ENCODE assay signal across 10 cellular contexts in genomic region chr11:47998733-47999359, GRCh38. TPM values are rescaled to one million over a fixed set of nuclear protein-coding genes. Genes with fewer than 3 reads are reported as not detected.
DNase-seq lines count a peak whose midpoint lies in the region; ATAC-seq and TF ChIP-seq lines count a peak whose summit lies in the region.
"Had no signal": no experiment of that assay in that cellular context is flagged by ENCODE, and none has a peak within 500 bp of the region (broad histone marks: within the 10 kb centered on the region; RNA-seq: fewer than 3 reads in every experiment).

No MANE protein-coding gene starts in this region.

- peaks cover 4% of the 10 kb centered on the region for H3K36me3 ChIP-seq in MG63
- H3K36me3 ChIP-seq in SJCRH30, result no peaks in the 10 kb centered on the region

- H3K4me1 ChIP-seq in SJCRH30, result no peaks in the 10 kb centered on the region

- DNase-seq in stimulated activated naive CD8-positive, alpha-beta T cell treated with anti-CD3 and anti-CD28 coated beads, Interleukin-15, amount 100 ng/mL, for 72 hours, result no peak
- no peak for DNase-seq in activated CD8-positive, alpha-beta T cell treated with anti-CD3 and anti-CD28 coated beads for 36 hours
- DNase-seq in left lobe of liver (ENCODE audit: low spot score) (peak; percentile 86), MG63 (no peak), NCI-H2107 (lab: John Stamatoyannopoulos, UW) (no peak), SJCRH30 (no peak)
- DNase-seq: aorta, left cardiac atrium had no signal

- peaks cover 76% of the 10 kb centered on the region for H3K4me1 Mint-ChIP-seq in stimulated activated naive CD8-positive, alpha-beta T cell treated with anti-CD3 and anti-CD28 coated beads, Interleukin-15, Interleukin-2, amounts not matched to agents 100 ng/mL and 50 ng/mL, for 24 hours (ENCODE audit: low read depth)
- H3K4me1 Mint-ChIP-seq in stimulated activated naive CD8-positive, alpha-beta T cell treated with anti-CD3 and anti-CD28 coated beads, Interleukin-15, amount 100 ng/mL, for 72 hours, result peaks cover 65% of the 10 kb centered on the region
- peaks cover 59% of the 10 kb centered on the region for H3K4me1 Mint-ChIP-seq in activated CD8-positive, alpha-beta T cell treated with anti-CD3 and anti-CD28 coated beads for 36 hours (ENCODE audit: low read depth)

- no peak for TF ChIP-seq CTCF in activated CD8-positive, alpha-beta T cell treated with anti-CD3 and anti-CD28 coated beads for 36 hours (IDR thresholded peaks at IDR 0.05)

- CTCF ChIA-PET in activated CD8-positive, alpha-beta T cell treated with anti-CD3 and anti-CD28 coated beads for 36 hours (lab: Charles Lee), result interaction anchor here (1.1 to 2.9 kb wide), 6 partner anchors 10 to 109 kb away, joined by 3 to 7 read pairs (median 4); no protein-coding TSS in a partner anchor

- H3K27me3 ChIP-seq in MG63 (no peaks in the 10 kb centered on the region), SJCRH30 (0 out of 2 replicates have a peak, but pooled peaks cover 4% of the 10 kb centered on the region)

- H3K4me3 ChIP-seq in MG63 (no peak overlapping the region), SJCRH30 (no peak overlapping the region)

- no peak for ATAC-seq in stimulated activated naive CD8-positive, alpha-beta T cell treated with anti-CD3 and anti-CD28 coated beads, Interleukin-15, amount 100 ng/mL, for 72 hours
- ATAC-seq in activated CD8-positive, alpha-beta T cell treated with anti-CD3 and anti-CD28 coated beads for 36 hours, result no peak
- ATAC-seq in left lobe of liver (peak; percentile 69), HG03460 (IDR thresholded peaks at IDR 0.05; ENCODE audit: unreplicated experiment) (no peak)
- ATAC-seq: left cardiac atrium had no signal

- no peaks in the 10 kb centered on the region for H3K9me3 ChIP-seq in MG63
- no peaks in the 10 kb centered on the region for H3K9me3 ChIP-seq in SJCRH30 (replicated peaks)

- H3K27ac Mint-ChIP-seq in stimulated activated naive CD8-positive, alpha-beta T cell treated with anti-CD3 and anti-CD28 coated beads, Interleukin-15, Interleukin-2, amounts not matched to agents 100 ng/mL and 50 ng/mL, for 24 hours, result peak overlapping the region; percentile 64
- peak overlapping the region in 1 of 2 donors; percentile 6 for H3K27ac Mint-ChIP-seq in stimulated activated naive CD8-positive, alpha-beta T cell treated with anti-CD3 and anti-CD28 coated beads, Interleukin-15, amount 100 ng/mL, for 72 hours
- peak overlapping the region; percentile 99 for H3K27ac Mint-ChIP-seq in activated CD8-positive, alpha-beta T cell treated with anti-CD3 and anti-CD28 coated beads for 36 hours

- no peak overlapping the region for H3K4me3 Mint-ChIP-seq in stimulated activated naive CD8-positive, alpha-beta T cell treated with anti-CD3 and anti-CD28 coated beads, Interleukin-15, Interleukin-2, amounts not matched to agents 100 ng/mL and 50 ng/mL, for 24 hours
- H3K4me3 Mint-ChIP-seq in stimulated activated naive CD8-positive, alpha-beta T cell treated with anti-CD3 and anti-CD28 coated beads, Interleukin-15, amount 100 ng/mL, for 72 hours, result peak overlapping the region in 1 of 2 donors; percentile 22
- no peak overlapping the region for H3K4me3 Mint-ChIP-seq in activated CD8-positive, alpha-beta T cell treated with anti-CD3 and anti-CD28 coated beads for 36 hours

- no peaks in the 10 kb centered on the region for H3K27me3 Mint-ChIP-seq in stimulated activated naive CD8-positive, alpha-beta T cell treated with anti-CD3 and anti-CD28 coated beads, Interleukin-15, Interleukin-2, amounts not matched to agents 100 ng/mL and 50 ng/mL, for 24 hours
- no peaks in the 10 kb centered on the region for H3K27me3 Mint-ChIP-seq in stimulated activated naive CD8-positive, alpha-beta T cell treated with anti-CD3 and anti-CD28 coated beads, Interleukin-15, amount 100 ng/mL, for 72 hours
- H3K27me3 Mint-ChIP-seq in activated CD8-positive, alpha-beta T cell treated with anti-CD3 and anti-CD28 coated beads for 36 hours, result no peaks in the 10 kb centered on the region

- no peak overlapping the region for H3K27ac ChIP-seq in SJCRH30

- H3K9me3 Mint-ChIP-seq in stimulated activated naive CD8-positive, alpha-beta T cell treated with anti-CD3 and anti-CD28 coated beads, Interleukin-15, Interleukin-2, amounts not matched to agents 100 ng/mL and 50 ng/mL, for 24 hours, result no peaks in the 10 kb centered on the region
- no peaks in the 10 kb centered on the region for H3K9me3 Mint-ChIP-seq in stimulated activated naive CD8-positive, alpha-beta T cell treated with anti-CD3 and anti-CD28 coated beads, Interleukin-15, amount 100 ng/mL, for 72 hours
- H3K9me3 Mint-ChIP-seq in activated CD8-positive, alpha-beta T cell treated with anti-CD3 and anti-CD28 coated beads for 36 hours, result no peaks in the 10 kb centered on the region

- POLR2A ChIA-PET in activated CD8-positive, alpha-beta T cell treated with anti-CD3 and anti-CD28 coated beads for 36 hours (lab: Charles Lee), result interaction anchor here (0.8 to 1.4 kb wide), 3 partner anchors 15 to 21 kb away, joined by 3 to 4 read pairs (median 3); no protein-coding TSS in a partner anchor

- intact Hi-C loops in activated CD8-positive, alpha-beta T cell treated with anti-CD3 and anti-CD28 coated beads for 36 hours (cut with micrococcal nuclease), result no loop called here

- no peaks in the 10 kb centered on the region for H3K36me3 Mint-ChIP-seq in stimulated activated naive CD8-positive, alpha-beta T cell treated with anti-CD3 and anti-CD28 coated beads, Interleukin-15, Interleukin-2, amounts not matched to agents 100 ng/mL and 50 ng/mL, for 24 hours (ENCODE audit: low read depth)
- peaks cover 4% of the 10 kb centered on the region for H3K36me3 Mint-ChIP-seq in activated CD8-positive, alpha-beta T cell treated with anti-CD3 and anti-CD28 coated beads for 36 hours (ENCODE audit: low read depth)

RNA-seq across cellular contexts. Expression of gene PTPRJ, which starts 18.5 kb away (rescaled TPM):
- total RNA-seq in activated CD8-positive, alpha-beta T cell treated with anti-CD3 and anti-CD28 coated beads for 36 hours, result 10 to 100 TPM; 21.5 to 23.4 TPM
- total RNA-seq in left lobe of liver, result 22.7 TPM
- total RNA-seq in MG63 (2014; rRNA removed; shearing (Covaris generic); ENCODE audit: low replicate concordance), result 7.7 and 9.2 TPM in 2 replicates
- 0.68 and 1.0 TPM in 2 replicates for total RNA-seq in SJCRH30 (2014; rRNA removed; shearing (Covaris generic))
